In the genomic region with DNA sequence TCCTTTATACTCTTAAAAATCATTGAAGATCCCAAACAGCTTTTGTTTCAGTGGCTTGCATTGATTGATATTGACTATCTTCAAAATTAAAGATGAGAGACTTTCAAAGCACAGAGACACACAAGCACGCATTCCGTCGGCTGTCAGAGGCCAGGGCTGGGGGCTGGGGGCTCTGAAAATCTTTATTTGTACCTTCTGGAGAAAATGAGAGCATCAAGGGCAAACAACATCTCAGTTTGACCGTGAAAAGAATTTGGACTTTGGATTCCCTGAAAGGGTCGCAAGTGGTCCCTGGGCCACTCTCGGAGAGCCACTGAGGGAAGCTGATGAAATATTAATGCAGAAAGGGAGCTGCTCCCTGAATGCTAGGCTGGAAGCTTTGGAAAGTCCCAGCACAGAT, we compare ENCODE assay signal across 1 cellular context.
TF ChIP-seq lines count a peak whose summit lies in the region.

No MANE protein-coding gene starts in this region.

TF ChIP-seq in SK-N-SH treated with all-trans-retinoic acid at 6 μM for 48 hours, 23 proteins besides CTCF, POLR2A, EP300 and RAD21 (continued from another document):
- TF ChIP-seq ARNTL (CRISPR knock-in tag; IDR thresholded peaks at IDR 0.05; ENCODE audit: borderline replicate concordance, low read depth), result no peak
- TF ChIP-seq TCF4 (CRISPR knock-in tag; IDR thresholded peaks at IDR 0.05; ENCODE audit: borderline replicate concordance), result no peak
- TF ChIP-seq ZNF70 (CRISPR knock-in tag; IDR thresholded peaks at IDR 0.05), result no peak
- TF ChIP-seq, protein P1, sequence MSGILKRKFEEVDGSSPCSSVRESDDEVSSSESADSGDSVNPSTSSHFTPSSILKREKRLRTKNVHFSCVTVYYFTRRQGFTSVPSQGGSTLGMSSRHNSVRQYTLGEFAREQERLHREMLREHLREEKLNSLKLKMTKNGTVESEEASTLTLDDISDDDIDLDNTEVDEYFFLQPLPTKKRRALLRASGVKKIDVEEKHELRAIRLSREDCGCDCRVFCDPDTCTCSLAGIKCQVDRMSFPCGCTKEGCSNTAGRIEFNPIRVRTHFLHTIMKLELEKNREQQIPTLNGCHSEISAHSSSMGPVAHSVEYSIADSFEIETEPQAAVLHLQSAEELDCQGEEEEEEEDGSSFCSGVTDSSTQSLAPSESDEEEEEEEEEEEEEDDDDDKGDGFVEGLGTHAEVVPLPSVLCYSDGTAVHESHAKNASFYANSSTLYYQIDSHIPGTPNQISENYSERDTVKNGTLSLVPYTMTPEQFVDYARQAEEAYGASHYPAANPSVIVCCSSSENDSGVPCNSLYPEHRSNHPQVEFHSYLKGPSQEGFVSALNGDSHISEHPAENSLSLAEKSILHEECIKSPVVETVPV (CRISPR knock-in tag; IDR thresholded peaks at IDR 0.05), result no peak
- no peak for TF ChIP-seq GLIS3 (CRISPR knock-in tag; IDR thresholded peaks at IDR 0.05)
- TF ChIP-seq PPARA (CRISPR knock-in tag; IDR thresholded peaks at IDR 0.05; ENCODE audit: borderline replicate concordance), result no peak
TF ChIP-seq in SK-N-SH treated with all-trans-retinoic acid at 6 μM for 48 hours: peak in this region for 0.
